Comparison of ENCODE assay signal across 1 cellular context in genomic region chr2:171158790-171159325, GRCh38.
TF ChIP-seq lines count a peak whose summit lies in the region.

No MANE protein-coding gene starts in this region.

TF ChIP-seq in liver, 16 proteins besides CTCF, POLR2A, EP300 and RAD21 (continued from another document):
- TF ChIP-seq ZBTB33 (IDR thresholded peaks at IDR 0.05) (no peak), RXRA (IDR thresholded peaks at IDR 0.05) (no peak), SP1 (IDR thresholded peaks at IDR 0.05) (no peak)
